ENCODE assay signal across 1 cellular context in genomic region chr5:75336625-75337336, GRCh38.
TF ChIP-seq lines count a peak whose summit lies in the region.

TSS of gene HMGCR (plus strand) at chr5:75337220. CDS start at chr5:75342606, 5,386 bp downstream.

TF ChIP-seq in K562, 482 proteins besides CTCF, POLR2A, EP300 and RAD21 (continued from another document and continues in another):
- TF ChIP-seq ETV5 (CRISPR knock-in tag; IDR thresholded peaks at IDR 0.05; ENCODE audit: low read depth) (peak; percentile 66; the same call in 1 of the 2 replicates), ZNF586 (CRISPR knock-in tag; conservative IDR thresholded peaks at IDR 0.05) (no peak), OTX1 (CRISPR knock-in tag; IDR thresholded peaks at IDR 0.05) (peak; percentile 75), RBM39 (optimal IDR thresholded peaks at IDR 0.05; ENCODE audit: low read depth, low read length) (no peak), ZNF445 (CRISPR knock-in tag; IDR thresholded peaks at IDR 0.05; ENCODE audit: low read depth) (no peak), KDM1A (IDR thresholded peaks at IDR 0.05) (peak; percentile 94 to 95), NFE2L1 (tag; IDR thresholded peaks at IDR 0.05; ENCODE audit: borderline replicate concordance, low read depth) (no peak), KHSRP (IDR thresholded peaks at IDR 0.05) (no peak), MTA2 (IDR thresholded peaks at IDR 0.05; ENCODE audit: low read depth) (no peak), MLX (CRISPR knock-in tag; conservative IDR thresholded peaks at IDR 0.05) (no peak), ZNF224 (CRISPR knock-in tag; IDR thresholded peaks at IDR 0.05) (no peak), BACH1 (tag; IDR thresholded peaks at IDR 0.05) (no peak), ZNF347 (CRISPR knock-in tag; IDR thresholded peaks at IDR 0.05; ENCODE audit: low read depth) (no peak), PPARD (CRISPR knock-in tag; IDR thresholded peaks at IDR 0.05) (no peak), ZNF609 (CRISPR knock-in tag; IDR thresholded peaks at IDR 0.05; ENCODE audit: borderline replicate concordance) (no peak), ZNF518B (CRISPR knock-in tag; IDR thresholded peaks at IDR 0.05) (no peak), KAT7 (CRISPR knock-in tag; IDR thresholded peaks at IDR 0.05; ENCODE audit: borderline replicate concordance) (no peak), HDGF (IDR thresholded peaks at IDR 0.05) (0 out of 2 replicates have a peak, but pooled peaks have one; percentile 57), BRD4 (IDR thresholded peaks at IDR 0.05) (no peak), MCM7 (IDR thresholded peaks at IDR 0.05) (no peak), ZFX (CRISPR knock-in tag; IDR thresholded peaks at IDR 0.05) (no peak), XRCC3 (IDR thresholded peaks at IDR 0.05) (no peak), ZNF507 (tag; conservative IDR thresholded peaks at IDR 0.05) (no peak), PHF21A (IDR thresholded peaks at IDR 0.05; ENCODE audit: borderline replicate concordance, low read depth) (peak; percentile 99), POLR3G (IDR thresholded peaks at IDR 0.05; ENCODE audit: extremely low read depth, insufficient read length, insufficient replicate concordance) (no peak), ZNF780A (CRISPR knock-in tag; IDR thresholded peaks at IDR 0.05) (no peak)
- TF ChIP-seq, protein P1, sequence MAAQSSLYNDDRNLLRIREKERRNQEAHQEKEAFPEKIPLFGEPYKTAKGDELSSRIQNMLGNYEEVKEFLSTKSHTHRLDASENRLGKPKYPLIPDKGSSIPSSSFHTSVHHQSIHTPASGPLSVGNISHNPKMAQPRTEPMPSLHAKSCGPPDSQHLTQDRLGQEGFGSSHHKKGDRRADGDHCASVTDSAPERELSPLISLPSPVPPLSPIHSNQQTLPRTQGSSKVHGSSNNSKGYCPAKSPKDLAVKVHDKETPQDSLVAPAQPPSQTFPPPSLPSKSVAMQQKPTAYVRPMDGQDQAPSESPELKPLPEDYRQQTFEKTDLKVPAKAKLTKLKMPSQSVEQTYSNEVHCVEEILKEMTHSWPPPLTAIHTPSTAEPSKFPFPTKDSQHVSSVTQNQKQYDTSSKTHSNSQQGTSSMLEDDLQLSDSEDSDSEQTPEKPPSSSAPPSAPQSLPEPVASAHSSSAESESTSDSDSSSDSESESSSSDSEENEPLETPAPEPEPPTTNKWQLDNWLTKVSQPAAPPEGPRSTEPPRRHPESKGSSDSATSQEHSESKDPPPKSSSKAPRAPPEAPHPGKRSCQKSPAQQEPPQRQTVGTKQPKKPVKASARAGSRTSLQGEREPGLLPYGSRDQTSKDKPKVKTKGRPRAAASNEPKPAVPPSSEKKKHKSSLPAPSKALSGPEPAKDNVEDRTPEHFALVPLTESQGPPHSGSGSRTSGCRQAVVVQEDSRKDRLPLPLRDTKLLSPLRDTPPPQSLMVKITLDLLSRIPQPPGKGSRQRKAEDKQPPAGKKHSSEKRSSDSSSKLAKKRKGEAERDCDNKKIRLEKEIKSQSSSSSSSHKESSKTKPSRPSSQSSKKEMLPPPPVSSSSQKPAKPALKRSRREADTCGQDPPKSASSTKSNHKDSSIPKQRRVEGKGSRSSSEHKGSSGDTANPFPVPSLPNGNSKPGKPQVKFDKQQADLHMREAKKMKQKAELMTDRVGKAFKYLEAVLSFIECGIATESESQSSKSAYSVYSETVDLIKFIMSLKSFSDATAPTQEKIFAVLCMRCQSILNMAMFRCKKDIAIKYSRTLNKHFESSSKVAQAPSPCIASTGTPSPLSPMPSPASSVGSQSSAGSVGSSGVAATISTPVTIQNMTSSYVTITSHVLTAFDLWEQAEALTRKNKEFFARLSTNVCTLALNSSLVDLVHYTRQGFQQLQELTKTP (IDR thresholded peaks at IDR 0.05; ENCODE audit: low read depth in 1 of 2, partially characterized antibody in 2 of 2) = peak in 1 of 2 experiments; percentile 29
- TF ChIP-seq, protein P2, sequence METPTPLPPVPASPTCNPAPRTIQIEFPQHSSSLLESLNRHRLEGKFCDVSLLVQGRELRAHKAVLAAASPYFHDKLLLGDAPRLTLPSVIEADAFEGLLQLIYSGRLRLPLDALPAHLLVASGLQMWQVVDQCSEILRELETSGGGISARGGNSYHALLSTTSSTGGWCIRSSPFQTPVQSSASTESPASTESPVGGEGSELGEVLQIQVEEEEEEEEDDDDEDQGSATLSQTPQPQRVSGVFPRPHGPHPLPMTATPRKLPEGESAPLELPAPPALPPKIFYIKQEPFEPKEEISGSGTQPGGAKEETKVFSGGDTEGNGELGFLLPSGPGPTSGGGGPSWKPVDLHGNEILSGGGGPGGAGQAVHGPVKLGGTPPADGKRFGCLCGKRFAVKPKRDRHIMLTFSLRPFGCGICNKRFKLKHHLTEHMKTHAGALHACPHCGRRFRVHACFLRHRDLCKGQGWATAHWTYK (CRISPR knock-in tag; IDR thresholded peaks at IDR 0.05) = no peak
- TF ChIP-seq, protein P3, sequence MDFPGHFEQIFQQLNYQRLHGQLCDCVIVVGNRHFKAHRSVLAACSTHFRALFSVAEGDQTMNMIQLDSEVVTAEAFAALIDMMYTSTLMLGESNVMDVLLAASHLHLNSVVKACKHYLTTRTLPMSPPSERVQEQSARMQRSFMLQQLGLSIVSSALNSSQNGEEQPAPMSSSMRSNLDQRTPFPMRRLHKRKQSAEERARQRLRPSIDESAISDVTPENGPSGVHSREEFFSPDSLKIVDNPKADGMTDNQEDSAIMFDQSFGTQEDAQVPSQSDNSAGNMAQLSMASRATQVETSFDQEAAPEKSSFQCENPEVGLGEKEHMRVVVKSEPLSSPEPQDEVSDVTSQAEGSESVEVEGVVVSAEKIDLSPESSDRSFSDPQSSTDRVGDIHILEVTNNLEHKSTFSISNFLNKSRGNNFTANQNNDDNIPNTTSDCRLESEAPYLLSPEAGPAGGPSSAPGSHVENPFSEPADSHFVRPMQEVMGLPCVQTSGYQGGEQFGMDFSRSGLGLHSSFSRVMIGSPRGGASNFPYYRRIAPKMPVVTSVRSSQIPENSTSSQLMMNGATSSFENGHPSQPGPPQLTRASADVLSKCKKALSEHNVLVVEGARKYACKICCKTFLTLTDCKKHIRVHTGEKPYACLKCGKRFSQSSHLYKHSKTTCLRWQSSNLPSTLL (IDR thresholded peaks at IDR 0.05) = no peak; the same call in 1 of the 2 replicates
- TF ChIP-seq, protein P4, sequence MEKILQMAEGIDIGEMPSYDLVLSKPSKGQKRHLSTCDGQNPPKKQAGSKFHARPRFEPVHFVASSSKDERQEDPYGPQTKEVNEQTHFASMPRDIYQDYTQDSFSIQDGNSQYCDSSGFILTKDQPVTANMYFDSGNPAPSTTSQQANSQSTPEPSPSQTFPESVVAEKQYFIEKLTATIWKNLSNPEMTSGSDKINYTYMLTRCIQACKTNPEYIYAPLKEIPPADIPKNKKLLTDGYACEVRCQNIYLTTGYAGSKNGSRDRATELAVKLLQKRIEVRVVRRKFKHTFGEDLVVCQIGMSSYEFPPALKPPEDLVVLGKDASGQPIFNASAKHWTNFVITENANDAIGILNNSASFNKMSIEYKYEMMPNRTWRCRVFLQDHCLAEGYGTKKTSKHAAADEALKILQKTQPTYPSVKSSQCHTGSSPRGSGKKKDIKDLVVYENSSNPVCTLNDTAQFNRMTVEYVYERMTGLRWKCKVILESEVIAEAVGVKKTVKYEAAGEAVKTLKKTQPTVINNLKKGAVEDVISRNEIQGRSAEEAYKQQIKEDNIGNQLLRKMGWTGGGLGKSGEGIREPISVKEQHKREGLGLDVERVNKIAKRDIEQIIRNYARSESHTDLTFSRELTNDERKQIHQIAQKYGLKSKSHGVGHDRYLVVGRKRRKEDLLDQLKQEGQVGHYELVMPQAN (IDR thresholded peaks at IDR 0.05; ENCODE audit: borderline replicate concordance) = 0 out of 2 replicates have a peak, but pooled peaks have one; percentile 30
- TF ChIP-seq, protein P5, sequence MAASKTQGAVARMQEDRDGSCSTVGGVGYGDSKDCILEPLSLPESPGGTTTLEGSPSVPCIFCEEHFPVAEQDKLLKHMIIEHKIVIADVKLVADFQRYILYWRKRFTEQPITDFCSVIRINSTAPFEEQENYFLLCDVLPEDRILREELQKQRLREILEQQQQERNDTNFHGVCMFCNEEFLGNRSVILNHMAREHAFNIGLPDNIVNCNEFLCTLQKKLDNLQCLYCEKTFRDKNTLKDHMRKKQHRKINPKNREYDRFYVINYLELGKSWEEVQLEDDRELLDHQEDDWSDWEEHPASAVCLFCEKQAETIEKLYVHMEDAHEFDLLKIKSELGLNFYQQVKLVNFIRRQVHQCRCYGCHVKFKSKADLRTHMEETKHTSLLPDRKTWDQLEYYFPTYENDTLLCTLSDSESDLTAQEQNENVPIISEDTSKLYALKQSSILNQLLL (CRISPR knock-in tag; IDR thresholded peaks at IDR 0.05; ENCODE audit: borderline replicate concordance) = no peak
- TF ChIP-seq, protein P6, sequence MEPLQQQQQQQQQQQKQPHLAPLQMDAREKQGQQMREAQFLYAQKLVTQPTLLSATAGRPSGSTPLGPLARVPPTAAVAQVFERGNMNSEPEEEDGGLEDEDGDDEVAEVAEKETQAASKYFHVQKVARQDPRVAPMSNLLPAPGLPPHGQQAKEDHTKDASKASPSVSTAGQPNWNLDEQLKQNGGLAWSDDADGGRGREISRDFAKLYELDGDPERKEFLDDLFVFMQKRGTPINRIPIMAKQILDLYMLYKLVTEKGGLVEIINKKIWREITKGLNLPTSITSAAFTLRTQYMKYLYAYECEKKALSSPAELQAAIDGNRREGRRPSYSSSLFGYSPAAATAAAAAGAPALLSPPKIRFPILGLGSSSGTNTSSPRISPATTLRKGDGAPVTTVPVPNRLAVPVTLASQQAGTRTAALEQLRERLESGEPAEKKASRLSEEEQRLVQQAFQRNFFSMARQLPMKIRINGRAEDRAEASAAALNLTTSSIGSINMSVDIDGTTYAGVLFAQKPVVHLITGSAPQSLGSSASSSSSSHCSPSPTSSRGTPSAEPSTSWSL (CRISPR knock-in tag; IDR thresholded peaks at IDR 0.05; ENCODE audit: borderline replicate concordance) = no peak
